ENCODE assay signal across 1 cellular context in the genomic region with DNA sequence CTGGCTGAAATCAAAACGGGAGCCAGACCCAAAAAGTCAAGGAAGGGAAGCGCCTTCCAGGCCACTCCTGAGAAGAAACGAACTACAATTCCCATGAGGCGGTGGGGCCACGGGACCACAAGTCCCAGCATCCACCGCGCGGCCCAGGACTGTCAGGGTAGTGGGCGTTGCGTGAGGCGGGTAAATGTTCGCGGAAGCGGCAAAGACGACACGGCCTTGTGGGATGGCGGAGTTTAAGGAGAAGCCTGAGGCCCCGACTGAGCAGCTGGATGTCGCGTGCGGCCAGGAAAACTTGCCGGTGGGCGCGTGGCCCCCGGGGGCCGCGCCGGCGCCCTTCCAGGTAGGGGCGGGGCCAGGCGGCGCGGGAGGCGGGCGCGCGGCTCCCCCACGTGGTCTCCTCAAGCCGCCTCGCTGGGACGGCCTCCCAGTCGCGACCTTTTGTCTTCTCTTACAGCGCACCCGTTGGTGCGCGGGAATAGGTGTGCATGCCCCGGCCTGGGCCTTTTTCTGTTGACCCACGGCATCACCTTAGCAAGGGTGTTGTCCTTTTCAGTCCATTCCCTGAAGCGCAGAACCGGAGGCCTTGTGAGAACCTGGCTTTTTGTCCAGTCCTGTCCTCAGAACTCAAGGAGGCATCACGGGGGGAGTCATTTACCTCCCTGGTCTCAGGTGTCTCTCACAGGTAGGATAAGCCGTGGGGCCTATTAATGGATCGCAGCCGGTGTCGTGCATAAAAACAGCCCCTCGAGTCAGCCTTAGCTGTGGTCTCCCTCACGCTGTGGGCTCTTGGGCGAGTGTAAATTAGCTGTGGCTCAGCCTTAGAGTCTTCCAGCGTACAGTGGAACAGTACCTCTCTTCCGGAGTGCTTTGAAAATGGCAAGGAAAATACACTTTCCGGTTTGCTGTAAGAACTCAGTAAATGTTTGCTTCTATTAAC.
TF ChIP-seq lines count a peak whose summit lies in the region.

A gene (plus strand): TSS at position 183 of the 937 bp plus-strand sequence. CDS start 2 bp downstream, at position 185.

TF ChIP-seq in HepG2, 621 proteins besides CTCF, POLR2A, EP300 and RAD21 (continued from another document and continues in another):
- TF ChIP-seq ZFAT (CRISPR knock-in tag; conservative IDR thresholded peaks at IDR 0.05) (no peak), NPAS2 (CRISPR knock-in tag; IDR thresholded peaks at IDR 0.05; ENCODE audit: borderline replicate concordance) (no peak), ZNF761 (CRISPR knock-in tag; conservative IDR thresholded peaks at IDR 0.05) (no peak), ESRRA (CRISPR knock-in tag; IDR thresholded peaks at IDR 0.05; ENCODE audit: low read depth) (no peak; the same call in 1 of the 2 replicates), SCMH1 (CRISPR knock-in tag; IDR thresholded peaks at IDR 0.05; ENCODE audit: borderline replicate concordance) (no peak), ZNF879 (CRISPR knock-in tag; IDR thresholded peaks at IDR 0.05) (no peak), ZNF44 (CRISPR knock-in tag; IDR thresholded peaks at IDR 0.05) (no peak; the same call in 1 of the 2 replicates), ZNF33A (CRISPR knock-in tag; IDR thresholded peaks at IDR 0.05; ENCODE audit: borderline replicate concordance) (no peak), PHF5A (CRISPR knock-in tag; IDR thresholded peaks at IDR 0.05; ENCODE audit: low read depth, unreplicated experiment) (no peak), AGO1 (IDR thresholded peaks at IDR 0.05; ENCODE audit: low read depth, low read length, poor library complexity, severe bottlenecking) (no peak), DMAP1 (CRISPR knock-in tag; IDR thresholded peaks at IDR 0.05) (peak; percentile 91), ZNF782 (CRISPR knock-in tag; IDR thresholded peaks at IDR 0.05; ENCODE audit: borderline replicate concordance) (no peak; the same call in 1 of the 2 replicates), KAT8 (CRISPR knock-in tag; IDR thresholded peaks at IDR 0.05) (peak; percentile 63), SIN3A (IDR thresholded peaks at IDR 0.05; ENCODE audit: borderline replicate concordance, low read depth, low read length) (peak; percentile 33; the same call in 1 of the 2 replicates), KLF9 (CRISPR knock-in tag; IDR thresholded peaks at IDR 0.05; ENCODE audit: low read depth) (no peak), ZNF33B (CRISPR knock-in tag; IDR thresholded peaks at IDR 0.05) (no peak), SALL1 (CRISPR knock-in tag; IDR thresholded peaks at IDR 0.05) (peak; percentile 62; the same call in 1 of the 2 replicates), ZNF451 (CRISPR knock-in tag; IDR thresholded peaks at IDR 0.05) (no peak), KLF16 (CRISPR knock-in tag; IDR thresholded peaks at IDR 0.05) (peak in 1 of 2 experiments; percentile 42; a peak in 1 of 4 replicates), HNRNPLL (IDR thresholded peaks at IDR 0.05; ENCODE audit: low read depth, low read length, poor library complexity, severe bottlenecking) (no peak), ZNF589 (CRISPR knock-in tag; conservative IDR thresholded peaks at IDR 0.05) (no peak), TEAD2 (CRISPR knock-in tag; IDR thresholded peaks at IDR 0.05) (no peak), ZNF282 (IDR thresholded peaks at IDR 0.05; ENCODE audit: partially characterized antibody) (no peak), THYN1 (CRISPR knock-in tag; IDR thresholded peaks at IDR 0.05; ENCODE audit: borderline replicate concordance, low read depth) (no peak), SIN3B (IDR thresholded peaks at IDR 0.05; ENCODE audit: low read length) (no peak), ZNF124 (CRISPR knock-in tag; IDR thresholded peaks at IDR 0.05) (0 out of 2 replicates have a peak, but pooled peaks have one; percentile 46), THAP11 (CRISPR knock-in tag; IDR thresholded peaks at IDR 0.05) (peak; percentile 100), RBM22 (optimal IDR thresholded peaks at IDR 0.05; ENCODE audit: low read length) (no peak), ZNF556 (CRISPR knock-in tag; IDR thresholded peaks at IDR 0.05; ENCODE audit: borderline replicate concordance) (peak; percentile 67; the same call in 1 of the 2 replicates), ZNF564 (CRISPR knock-in tag; IDR thresholded peaks at IDR 0.05) (no peak), FOXM1 (CRISPR knock-in tag; IDR thresholded peaks at IDR 0.05) (no peak)
- TF ChIP-seq, protein P1, sequence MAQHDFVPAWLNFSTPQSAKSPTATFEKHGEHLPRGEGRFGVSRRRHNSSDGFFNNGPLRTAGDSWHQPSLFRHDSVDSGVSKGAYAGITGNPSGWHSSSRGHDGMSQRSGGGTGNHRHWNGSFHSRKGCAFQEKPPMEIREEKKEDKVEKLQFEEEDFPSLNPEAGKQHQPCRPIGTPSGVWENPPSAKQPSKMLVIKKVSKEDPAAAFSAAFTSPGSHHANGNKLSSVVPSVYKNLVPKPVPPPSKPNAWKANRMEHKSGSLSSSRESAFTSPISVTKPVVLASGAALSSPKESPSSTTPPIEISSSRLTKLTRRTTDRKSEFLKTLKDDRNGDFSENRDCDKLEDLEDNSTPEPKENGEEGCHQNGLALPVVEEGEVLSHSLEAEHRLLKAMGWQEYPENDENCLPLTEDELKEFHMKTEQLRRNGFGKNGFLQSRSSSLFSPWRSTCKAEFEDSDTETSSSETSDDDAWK (CRISPR knock-in tag; IDR thresholded peaks at IDR 0.05), result no peak
- TF ChIP-seq, protein P2, sequence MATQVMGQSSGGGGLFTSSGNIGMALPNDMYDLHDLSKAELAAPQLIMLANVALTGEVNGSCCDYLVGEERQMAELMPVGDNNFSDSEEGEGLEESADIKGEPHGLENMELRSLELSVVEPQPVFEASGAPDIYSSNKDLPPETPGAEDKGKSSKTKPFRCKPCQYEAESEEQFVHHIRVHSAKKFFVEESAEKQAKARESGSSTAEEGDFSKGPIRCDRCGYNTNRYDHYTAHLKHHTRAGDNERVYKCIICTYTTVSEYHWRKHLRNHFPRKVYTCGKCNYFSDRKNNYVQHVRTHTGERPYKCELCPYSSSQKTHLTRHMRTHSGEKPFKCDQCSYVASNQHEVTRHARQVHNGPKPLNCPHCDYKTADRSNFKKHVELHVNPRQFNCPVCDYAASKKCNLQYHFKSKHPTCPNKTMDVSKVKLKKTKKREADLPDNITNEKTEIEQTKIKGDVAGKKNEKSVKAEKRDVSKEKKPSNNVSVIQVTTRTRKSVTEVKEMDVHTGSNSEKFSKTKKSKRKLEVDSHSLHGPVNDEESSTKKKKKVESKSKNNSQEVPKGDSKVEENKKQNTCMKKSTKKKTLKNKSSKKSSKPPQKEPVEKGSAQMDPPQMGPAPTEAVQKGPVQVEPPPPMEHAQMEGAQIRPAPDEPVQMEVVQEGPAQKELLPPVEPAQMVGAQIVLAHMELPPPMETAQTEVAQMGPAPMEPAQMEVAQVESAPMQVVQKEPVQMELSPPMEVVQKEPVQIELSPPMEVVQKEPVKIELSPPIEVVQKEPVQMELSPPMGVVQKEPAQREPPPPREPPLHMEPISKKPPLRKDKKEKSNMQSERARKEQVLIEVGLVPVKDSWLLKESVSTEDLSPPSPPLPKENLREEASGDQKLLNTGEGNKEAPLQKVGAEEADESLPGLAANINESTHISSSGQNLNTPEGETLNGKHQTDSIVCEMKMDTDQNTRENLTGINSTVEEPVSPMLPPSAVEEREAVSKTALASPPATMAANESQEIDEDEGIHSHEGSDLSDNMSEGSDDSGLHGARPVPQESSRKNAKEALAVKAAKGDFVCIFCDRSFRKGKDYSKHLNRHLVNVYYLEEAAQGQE (IDR thresholded peaks at IDR 0.05; ENCODE audit: borderline replicate concordance in 1 of 2, low read depth in 1 of 2, low read length in 2 of 2), result no peak
- TF ChIP-seq, protein P3, sequence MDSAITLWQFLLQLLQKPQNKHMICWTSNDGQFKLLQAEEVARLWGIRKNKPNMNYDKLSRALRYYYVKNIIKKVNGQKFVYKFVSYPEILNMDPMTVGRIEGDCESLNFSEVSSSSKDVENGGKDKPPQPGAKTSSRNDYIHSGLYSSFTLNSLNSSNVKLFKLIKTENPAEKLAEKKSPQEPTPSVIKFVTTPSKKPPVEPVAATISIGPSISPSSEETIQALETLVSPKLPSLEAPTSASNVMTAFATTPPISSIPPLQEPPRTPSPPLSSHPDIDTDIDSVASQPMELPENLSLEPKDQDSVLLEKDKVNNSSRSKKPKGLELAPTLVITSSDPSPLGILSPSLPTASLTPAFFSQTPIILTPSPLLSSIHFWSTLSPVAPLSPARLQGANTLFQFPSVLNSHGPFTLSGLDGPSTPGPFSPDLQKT (CRISPR knock-in tag; IDR thresholded peaks at IDR 0.05; ENCODE audit: borderline replicate concordance), result no peak
- TF ChIP-seq, protein P4, sequence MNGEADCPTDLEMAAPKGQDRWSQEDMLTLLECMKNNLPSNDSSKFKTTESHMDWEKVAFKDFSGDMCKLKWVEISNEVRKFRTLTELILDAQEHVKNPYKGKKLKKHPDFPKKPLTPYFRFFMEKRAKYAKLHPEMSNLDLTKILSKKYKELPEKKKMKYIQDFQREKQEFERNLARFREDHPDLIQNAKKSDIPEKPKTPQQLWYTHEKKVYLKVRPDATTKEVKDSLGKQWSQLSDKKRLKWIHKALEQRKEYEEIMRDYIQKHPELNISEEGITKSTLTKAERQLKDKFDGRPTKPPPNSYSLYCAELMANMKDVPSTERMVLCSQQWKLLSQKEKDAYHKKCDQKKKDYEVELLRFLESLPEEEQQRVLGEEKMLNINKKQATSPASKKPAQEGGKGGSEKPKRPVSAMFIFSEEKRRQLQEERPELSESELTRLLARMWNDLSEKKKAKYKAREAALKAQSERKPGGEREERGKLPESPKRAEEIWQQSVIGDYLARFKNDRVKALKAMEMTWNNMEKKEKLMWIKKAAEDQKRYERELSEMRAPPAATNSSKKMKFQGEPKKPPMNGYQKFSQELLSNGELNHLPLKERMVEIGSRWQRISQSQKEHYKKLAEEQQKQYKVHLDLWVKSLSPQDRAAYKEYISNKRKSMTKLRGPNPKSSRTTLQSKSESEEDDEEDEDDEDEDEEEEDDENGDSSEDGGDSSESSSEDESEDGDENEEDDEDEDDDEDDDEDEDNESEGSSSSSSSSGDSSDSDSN (CRISPR knock-in tag; IDR thresholded peaks at IDR 0.05), result peak; percentile 43; the same call in 1 of the 2 replicates
- TF ChIP-seq, protein P5, sequence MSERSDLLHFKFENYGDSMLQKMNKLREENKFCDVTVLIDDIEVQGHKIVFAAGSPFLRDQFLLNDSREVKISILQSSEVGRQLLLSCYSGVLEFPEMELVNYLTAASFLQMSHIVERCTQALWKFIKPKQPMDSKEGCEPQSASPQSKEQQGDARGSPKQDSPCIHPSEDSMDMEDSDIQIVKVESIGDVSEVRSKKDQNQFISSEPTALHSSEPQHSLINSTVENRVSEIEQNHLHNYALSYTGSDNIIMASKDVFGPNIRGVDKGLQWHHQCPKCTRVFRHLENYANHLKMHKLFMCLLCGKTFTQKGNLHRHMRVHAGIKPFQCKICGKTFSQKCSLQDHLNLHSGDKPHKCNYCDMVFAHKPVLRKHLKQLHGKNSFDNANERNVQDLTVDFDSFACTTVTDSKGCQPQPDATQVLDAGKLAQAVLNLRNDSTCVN (CRISPR knock-in tag; IDR thresholded peaks at IDR 0.05; ENCODE audit: borderline replicate concordance), result no peak
- TF ChIP-seq, protein P6, sequence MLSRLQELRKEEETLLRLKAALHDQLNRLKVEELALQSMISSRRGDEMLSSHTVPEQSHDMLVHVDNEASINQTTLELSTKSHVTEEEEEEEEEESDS (CRISPR knock-in tag; IDR thresholded peaks at IDR 0.05; ENCODE audit: borderline replicate concordance), result no peak
- TF ChIP-seq, protein P7, sequence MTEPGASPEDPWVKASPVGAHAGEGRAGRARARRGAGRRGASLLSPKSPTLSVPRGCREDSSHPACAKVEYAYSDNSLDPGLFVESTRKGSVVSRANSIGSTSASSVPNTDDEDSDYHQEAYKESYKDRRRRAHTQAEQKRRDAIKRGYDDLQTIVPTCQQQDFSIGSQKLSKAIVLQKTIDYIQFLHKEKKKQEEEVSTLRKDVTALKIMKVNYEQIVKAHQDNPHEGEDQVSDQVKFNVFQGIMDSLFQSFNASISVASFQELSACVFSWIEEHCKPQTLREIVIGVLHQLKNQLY (CRISPR knock-in tag; IDR thresholded peaks at IDR 0.05), result no peak
- TF ChIP-seq, protein P8, sequence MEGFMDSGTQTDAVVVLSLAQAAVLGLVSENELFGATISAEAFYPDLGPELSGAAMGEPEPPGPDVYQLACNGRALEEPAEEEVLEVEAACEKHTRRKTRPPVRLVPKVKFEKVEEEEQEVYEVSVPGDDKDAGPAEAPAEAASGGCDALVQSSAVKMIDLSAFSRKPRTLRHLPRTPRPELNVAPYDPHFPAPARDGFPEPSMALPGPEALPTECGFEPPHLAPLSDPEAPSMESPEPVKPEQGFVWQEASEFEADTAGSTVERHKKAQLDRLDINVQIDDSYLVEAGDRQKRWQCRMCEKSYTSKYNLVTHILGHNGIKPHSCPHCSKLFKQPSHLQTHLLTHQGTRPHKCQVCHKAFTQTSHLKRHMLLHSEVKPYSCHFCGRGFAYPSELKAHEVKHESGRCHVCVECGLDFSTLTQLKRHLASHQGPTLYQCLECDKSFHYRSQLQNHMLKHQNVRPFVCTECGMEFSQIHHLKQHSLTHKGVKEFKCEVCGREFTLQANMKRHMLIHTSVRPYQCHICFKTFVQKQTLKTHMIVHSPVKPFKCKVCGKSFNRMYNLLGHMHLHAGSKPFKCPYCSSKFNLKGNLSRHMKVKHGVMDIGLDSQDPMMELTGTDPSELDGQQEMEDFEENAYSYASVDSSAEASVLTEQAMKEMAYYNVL (CRISPR knock-in tag; IDR thresholded peaks at IDR 0.05; ENCODE audit: borderline replicate concordance), result no peak; the same call in 1 of the 2 replicates
- TF ChIP-seq, protein P9, sequence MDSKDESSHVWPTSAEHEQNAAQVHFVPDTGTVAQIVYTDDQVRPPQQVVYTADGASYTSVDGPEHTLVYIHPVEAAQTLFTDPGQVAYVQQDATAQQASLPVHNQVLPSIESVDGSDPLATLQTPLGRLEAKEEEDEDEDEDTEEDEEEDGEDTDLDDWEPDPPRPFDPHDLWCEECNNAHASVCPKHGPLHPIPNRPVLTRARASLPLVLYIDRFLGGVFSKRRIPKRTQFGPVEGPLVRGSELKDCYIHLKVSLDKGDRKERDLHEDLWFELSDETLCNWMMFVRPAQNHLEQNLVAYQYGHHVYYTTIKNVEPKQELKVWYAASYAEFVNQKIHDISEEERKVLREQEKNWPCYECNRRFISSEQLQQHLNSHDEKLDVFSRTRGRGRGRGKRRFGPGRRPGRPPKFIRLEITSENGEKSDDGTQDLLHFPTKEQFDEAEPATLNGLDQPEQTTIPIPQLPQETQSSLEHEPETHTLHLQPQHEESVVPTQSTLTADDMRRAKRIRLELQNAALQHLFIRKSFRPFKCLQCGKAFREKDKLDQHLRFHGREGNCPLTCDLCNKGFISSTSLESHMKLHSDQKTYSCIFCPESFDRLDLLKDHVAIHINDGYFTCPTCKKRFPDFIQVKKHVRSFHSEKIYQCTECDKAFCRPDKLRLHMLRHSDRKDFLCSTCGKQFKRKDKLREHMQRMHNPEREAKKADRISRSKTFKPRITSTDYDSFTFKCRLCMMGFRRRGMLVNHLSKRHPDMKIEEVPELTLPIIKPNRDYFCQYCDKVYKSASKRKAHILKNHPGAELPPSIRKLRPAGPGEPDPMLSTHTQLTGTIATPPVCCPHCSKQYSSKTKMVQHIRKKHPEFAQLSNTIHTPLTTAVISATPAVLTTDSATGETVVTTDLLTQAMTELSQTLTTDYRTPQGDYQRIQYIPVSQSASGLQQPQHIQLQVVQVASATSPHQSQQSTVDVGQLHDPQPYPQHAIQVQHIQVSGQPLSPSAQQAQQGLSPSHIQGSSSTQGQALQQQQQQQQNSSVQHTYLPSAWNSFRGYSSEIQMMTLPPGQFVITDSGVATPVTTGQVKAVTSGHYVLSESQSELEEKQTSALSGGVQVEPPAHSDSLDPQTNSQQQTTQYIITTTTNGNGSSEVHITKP (CRISPR knock-in tag; IDR thresholded peaks at IDR 0.05; ENCODE audit: low read depth), result no peak
- TF ChIP-seq, protein P10, sequence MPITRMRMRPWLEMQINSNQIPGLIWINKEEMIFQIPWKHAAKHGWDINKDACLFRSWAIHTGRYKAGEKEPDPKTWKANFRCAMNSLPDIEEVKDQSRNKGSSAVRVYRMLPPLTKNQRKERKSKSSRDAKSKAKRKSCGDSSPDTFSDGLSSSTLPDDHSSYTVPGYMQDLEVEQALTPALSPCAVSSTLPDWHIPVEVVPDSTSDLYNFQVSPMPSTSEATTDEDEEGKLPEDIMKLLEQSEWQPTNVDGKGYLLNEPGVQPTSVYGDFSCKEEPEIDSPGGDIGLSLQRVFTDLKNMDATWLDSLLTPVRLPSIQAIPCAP (CRISPR knock-in tag; IDR thresholded peaks at IDR 0.05; ENCODE audit: low read depth), result no peak
